1 cellular context compared by ENCODE assay signal in the genomic region with DNA sequence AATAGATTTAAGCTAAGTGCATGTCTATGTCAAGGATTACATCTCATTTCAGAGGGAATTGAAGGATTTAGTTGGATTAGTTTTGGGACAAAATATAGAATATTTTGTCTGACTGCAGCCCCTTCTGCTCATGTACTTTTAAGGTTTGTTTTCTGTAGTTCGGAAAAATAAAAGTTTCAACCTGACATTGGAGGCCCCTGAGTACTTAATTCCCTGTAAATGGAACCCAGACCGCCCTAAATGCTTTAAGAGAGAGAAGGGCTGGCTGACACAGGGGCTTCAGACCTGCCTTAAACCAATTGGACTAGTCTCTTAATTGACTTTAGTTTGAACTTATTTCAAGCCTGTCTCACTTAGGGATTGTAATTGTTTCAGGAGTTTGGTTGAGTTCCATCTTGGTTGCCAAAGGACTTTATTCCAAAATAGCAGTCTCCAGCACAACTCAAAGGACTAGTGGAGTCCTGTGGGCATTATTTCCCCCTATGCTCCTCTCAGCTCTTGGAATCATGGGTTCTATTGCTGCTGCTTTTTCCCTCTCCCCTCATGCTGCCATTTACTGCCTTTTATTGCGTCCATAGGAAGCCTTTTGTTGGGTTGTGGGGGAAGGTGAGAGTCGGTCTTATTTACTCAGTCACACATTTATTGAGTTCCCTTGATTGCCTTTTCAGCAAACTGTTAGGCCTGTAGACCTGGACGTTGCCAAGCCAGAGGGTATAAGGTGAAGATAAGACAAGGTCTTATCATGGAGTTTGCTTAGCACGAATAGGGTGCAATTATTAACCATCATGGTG.
TF ChIP-seq lines count a peak whose summit lies in the region.

No MANE protein-coding gene starts in this region.

TF ChIP-seq in IMR-90, 13 proteins besides CTCF, POLR2A, EP300 and RAD21:
- TF ChIP-seq FOS (IDR thresholded peaks at IDR 0.05; ENCODE audit: low read depth, low read length) (no peak), MAZ (IDR thresholded peaks at IDR 0.05; ENCODE audit: borderline replicate concordance, low read depth, low read length) (no peak), CHD1 (IDR thresholded peaks at IDR 0.05; ENCODE audit: low read depth, low read length) (no peak), MAFK (IDR thresholded peaks at IDR 0.05; ENCODE audit: low read depth, low read length) (no peak), MXI1 (IDR thresholded peaks at IDR 0.05; ENCODE audit: borderline replicate concordance, low read depth, low read length) (no peak), BHLHE40 (IDR thresholded peaks at IDR 0.05; ENCODE audit: low read depth, low read length) (no peak), CEBPB (IDR thresholded peaks at IDR 0.05; ENCODE audit: low read depth, low read length) (no peak), RCOR1 (IDR thresholded peaks at IDR 0.05; ENCODE audit: insufficient replicate concordance, low read length) (no peak), RFX5 (IDR thresholded peaks at IDR 0.05; ENCODE audit: low read depth, low read length) (no peak), SMC3 (IDR thresholded peaks at IDR 0.05; ENCODE audit: low read depth, low read length) (no peak)
- TF ChIP-seq, protein P1, sequence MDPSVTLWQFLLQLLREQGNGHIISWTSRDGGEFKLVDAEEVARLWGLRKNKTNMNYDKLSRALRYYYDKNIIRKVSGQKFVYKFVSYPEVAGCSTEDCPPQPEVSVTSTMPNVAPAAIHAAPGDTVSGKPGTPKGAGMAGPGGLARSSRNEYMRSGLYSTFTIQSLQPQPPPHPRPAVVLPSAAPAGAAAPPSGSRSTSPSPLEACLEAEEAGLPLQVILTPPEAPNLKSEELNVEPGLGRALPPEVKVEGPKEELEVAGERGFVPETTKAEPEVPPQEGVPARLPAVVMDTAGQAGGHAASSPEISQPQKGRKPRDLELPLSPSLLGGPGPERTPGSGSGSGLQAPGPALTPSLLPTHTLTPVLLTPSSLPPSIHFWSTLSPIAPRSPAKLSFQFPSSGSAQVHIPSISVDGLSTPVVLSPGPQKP (IDR thresholded peaks at IDR 0.05; ENCODE audit: borderline replicate concordance, low read depth, low read length) = no peak
- TF ChIP-seq, protein P2, sequence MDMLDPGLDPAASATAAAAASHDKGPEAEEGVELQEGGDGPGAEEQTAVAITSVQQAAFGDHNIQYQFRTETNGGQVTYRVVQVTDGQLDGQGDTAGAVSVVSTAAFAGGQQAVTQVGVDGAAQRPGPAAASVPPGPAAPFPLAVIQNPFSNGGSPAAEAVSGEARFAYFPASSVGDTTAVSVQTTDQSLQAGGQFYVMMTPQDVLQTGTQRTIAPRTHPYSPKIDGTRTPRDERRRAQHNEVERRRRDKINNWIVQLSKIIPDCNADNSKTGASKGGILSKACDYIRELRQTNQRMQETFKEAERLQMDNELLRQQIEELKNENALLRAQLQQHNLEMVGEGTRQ (IDR thresholded peaks at IDR 0.05; ENCODE audit: low read depth, low read length) = no peak
